ENCODE assay signal across 8 cellular contexts in the genomic region with DNA sequence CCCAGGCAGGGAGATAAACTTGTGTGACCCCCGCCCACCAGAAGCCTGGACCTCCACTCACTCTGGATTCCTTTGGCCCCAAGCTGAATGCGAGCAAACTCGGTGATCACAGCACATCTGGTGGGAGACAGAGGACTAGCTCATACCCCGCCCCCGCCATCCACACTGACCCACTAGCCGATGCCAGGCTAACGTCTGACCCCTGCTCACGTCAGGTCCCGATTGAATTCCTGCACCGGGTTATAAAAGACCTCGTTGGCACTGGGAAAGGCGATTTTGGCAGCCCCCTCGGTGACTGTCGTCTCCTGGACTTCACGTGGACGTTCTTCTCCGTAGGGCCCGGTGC. TPM values are rescaled to one million over a fixed set of nuclear protein-coding genes. Genes with fewer than 3 reads are reported as not detected.
A peak's percentile ranks its signal among the peaks of the same experiment; 100 is the strongest.
DNase-seq lines count a peak whose midpoint lies in the region; ATAC-seq and TF ChIP-seq lines count a peak whose summit lies in the region.

No MANE protein-coding gene starts in this region.

- H3K4me1 Mint-ChIP-seq in T-helper 17 cell = peaks cover 27% of the 10 kb centered on the region

- DNase-seq in T-helper 17 cell (no peak), foreskin fibroblast (peak in 1 of 2 donors; percentile 58), skeletal muscle cell (ENCODE audit: low read depth) (no peak), CD1c-positive myeloid dendritic cell (ENCODE audit: extremely low spot score) (no peak), HEK293T (ENCODE audit: extremely low spot score) (no peak), DMS79 (lab: John Stamatoyannopoulos, UW) (no peak), dedifferentiated amniotic fluid mesenchymal stem cell (ENCODE audit: extremely low spot score) (no peak)

- peak overlapping the region; percentile 98 for H3K4me3 Mint-ChIP-seq in T-helper 17 cell

- TF ChIP-seq CTCF in GM12875 (IDR thresholded peaks at IDR 0.05; ENCODE audit: borderline replicate concordance, insufficient read depth, low read depth, low read length) (no peak), foreskin fibroblast (IDR thresholded peaks at IDR 0.05; ENCODE audit: low read depth, low read length) (no peak)

- H3K9me3 ChIP-seq in T-helper 17 cell (ENCODE audit: control insufficient read depth, low read length, poor library complexity, severe bottlenecking) = no peaks in the 10 kb centered on the region

- H3K27me3 Mint-ChIP-seq in T-helper 17 cell = no peaks in the 10 kb centered on the region

- POLR2A ChIA-PET in HEK293T (lab: Yijun Ruan, JAX) = no interaction called here

- ATAC-seq in T-helper 17 cell = no peak

- peak overlapping the region; percentile 93 for H3K27ac Mint-ChIP-seq in T-helper 17 cell

- CTCF ChIA-PET in HEK293T (lab: Yijun Ruan, JAX) = no interaction called here

- peak overlapping the region; percentile 85 for H3K4me3 ChIP-seq in GM12875 (ENCODE audit: low read depth, low read length)
- H3K4me3 ChIP-seq in foreskin fibroblast (ENCODE audit: low read depth in 1 of 2, low read length in 2 of 2) = peak overlapping the region; percentile 97 to 100
- peak overlapping the region; percentile 84 for H3K4me3 ChIP-seq in skeletal muscle cell (ENCODE audit: low read depth, low read length)

- no peaks in the 10 kb centered on the region for H3K36me3 Mint-ChIP-seq in T-helper 17 cell (ENCODE audit: low read depth)

TF ChIP-seq in HEK293T, 16 proteins besides CTCF, POLR2A, EP300 and RAD21:
- TF ChIP-seq CTBP1 (IDR thresholded peaks at IDR 0.05; ENCODE audit: borderline replicate concordance) = no peak
- no peak for TF ChIP-seq ARNT (IDR thresholded peaks at IDR 0.05)
- no peak for TF ChIP-seq FOXA1 (IDR thresholded peaks at IDR 0.05)

RNA-seq across cellular contexts. Expression of gene TRMT1, which starts 0.6 kb away (rescaled TPM):
- 10 to 100 TPM; 60.3 to 72.3 TPM for total RNA-seq in T-helper 17 cell

RNA-seq across cellular contexts. Expression of gene NACC1, which starts 2.2 kb away (rescaled TPM):
- 10 to 100 TPM; 23.1 to 26.4 TPM for total RNA-seq in T-helper 17 cell

RNA-seq across cellular contexts. Expression of gene LYL1, which starts 13.3 kb away (rescaled TPM):
- total RNA-seq in T-helper 17 cell = 10 to 100 TPM in 1 of 2 donors, 1 to 10 TPM in 1; 6.9 to 17.9 TPM

RNA-seq across cellular contexts. Expression of gene STX10, which starts 34.3 kb away (rescaled TPM):
- 10 to 100 TPM; 33.5 TPM for total RNA-seq in T-helper 17 cell

RNA-seq across cellular contexts. Expression of gene IER2, which starts 34.3 kb away (rescaled TPM):
- total RNA-seq in T-helper 17 cell = 100 to 1,000 TPM; 376 to 523 TPM
